8 cellular contexts compared by ENCODE assay signal in the genomic region with DNA sequence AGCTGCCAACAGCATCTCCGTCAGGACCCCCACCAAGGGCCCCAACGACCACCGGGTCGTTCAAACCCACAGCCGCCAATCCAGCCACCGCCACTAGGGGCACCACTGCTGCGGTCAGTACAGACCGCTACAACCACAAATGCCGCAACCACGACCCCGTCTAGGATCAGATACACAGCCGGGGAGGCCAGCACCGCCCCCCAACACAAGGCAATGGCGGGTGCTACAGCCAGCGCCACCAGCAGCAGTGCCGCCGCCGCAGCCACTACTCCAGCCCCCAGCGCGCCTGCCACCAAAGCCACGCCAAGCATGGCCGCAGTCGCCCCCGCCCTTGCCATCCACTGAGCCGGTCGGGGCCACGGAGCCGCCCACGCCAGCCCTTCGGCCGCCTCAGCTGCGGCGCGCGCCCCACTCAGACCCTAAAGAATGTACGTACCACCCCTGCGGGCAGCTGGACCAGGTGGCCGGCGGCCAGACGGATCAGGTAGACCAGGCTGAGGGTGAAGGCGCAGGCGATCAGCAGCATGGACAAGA. TPM values are rescaled to one million over a fixed set of nuclear protein-coding genes. Genes with fewer than 3 reads are reported as not detected.
A peak's percentile ranks its signal among the peaks of the same experiment; 100 is the strongest.
DNase-seq lines count a peak whose midpoint lies in the region; ATAC-seq and TF ChIP-seq lines count a peak whose summit lies in the region.

No MANE protein-coding gene starts in this region.

- H3K4me2 ChIP-seq in GM23338 (peak overlapping the region; percentile 93), Karpas-422 (ENCODE audit: low read depth, low read length, poor library complexity, severe bottlenecking) (peak overlapping the region; percentile 95)

- H3K27me3 ChIP-seq in GM23338 (ENCODE audit: insufficient read depth) (no peaks in the 10 kb centered on the region), Karpas-422 (ENCODE audit: low read length) (no peaks in the 10 kb centered on the region), left ventricle myocardium inferior (ENCODE audit: low read depth) (no peaks in the 10 kb centered on the region)

- TF ChIP-seq CTCF in GM23338 (conservative IDR thresholded peaks at IDR 0.05; ENCODE audit: low read depth in 2 of 2) (peak; percentile 83 to 85), left ventricle myocardium inferior (IDR thresholded peaks at IDR 0.05; ENCODE audit: borderline replicate concordance) (peak; percentile 85), progenitor cell of endocrine pancreas (IDR thresholded peaks at IDR 0.05; ENCODE audit: unreplicated experiment) (peak; percentile 96)

- H3K9me3 Mint-ChIP-seq in GM23338 (peaks cover 1% of the 10 kb centered on the region; the same call in 1 of the 3 replicates), progenitor cell of endocrine pancreas (ENCODE audit: low read depth) (no peaks in the 10 kb centered on the region)

- DNase-seq in EL (peak; percentile 68), GM23338 (ENCODE audit: low spot score) (peak; percentile 90), Karpas-422 (peak; percentile 84), left ventricle myocardium inferior (peak; percentile 70), progenitor cell of endocrine pancreas (ENCODE audit: low spot score, unreplicated experiment) (peak; percentile 86), ureter (ENCODE audit: low spot score) (peak; percentile 74)

- H2AFZ ChIP-seq in GM23338 (peak overlapping the region; percentile 79; the same call in 1 of the 2 replicates), Karpas-422 (ENCODE audit: low read length) (peak overlapping the region; percentile 78; the same call in 1 of the 2 replicates)

- H3K36me3 ChIP-seq in GM23338 (ENCODE audit: insufficient read depth) = peaks cover 24% of the 10 kb centered on the region
- H3K36me3 ChIP-seq in Karpas-422 (ENCODE audit: insufficient read depth, low read length) = peaks cover 26% of the 10 kb centered on the region
- H3K36me3 ChIP-seq in left ventricle myocardium inferior = peaks cover 10% of the 10 kb centered on the region

- H3K9ac ChIP-seq in Karpas-422 (ENCODE audit: low read length) = peak overlapping the region; percentile 96

- H3K4me3 Mint-ChIP-seq in GM23338 (peak overlapping the region; percentile 89), progenitor cell of endocrine pancreas (ENCODE audit: low read depth) (peak overlapping the region; percentile 92)

- H4K20me1 ChIP-seq in GM23338 (replicated peaks; ENCODE audit: insufficient read depth) (peaks cover 34% of the 10 kb centered on the region), Karpas-422 (ENCODE audit: insufficient read depth, low read depth, low read length) (peaks cover 25% of the 10 kb centered on the region)

- peaks cover 8% of the 10 kb centered on the region for H3K27me3 Mint-ChIP-seq in GM23338 (ENCODE audit: insufficient read depth, low read depth, poor library complexity)
- no peaks in the 10 kb centered on the region for H3K27me3 Mint-ChIP-seq in progenitor cell of endocrine pancreas

- intact Hi-C loops in left ventricle myocardium inferior (cut with micrococcal nuclease) = no loop called here

- H3K4me1 ChIP-seq in GM23338 (ENCODE audit: insufficient read depth) = peaks cover 24% of the 10 kb centered on the region
- H3K4me1 ChIP-seq in Karpas-422 (ENCODE audit: low read length) = peaks cover 43% of the 10 kb centered on the region
- peaks cover 30% of the 10 kb centered on the region for H3K4me1 ChIP-seq in left ventricle myocardium inferior

- H3K27ac Mint-ChIP-seq in GM23338 (peak overlapping the region; percentile 100), progenitor cell of endocrine pancreas (peak overlapping the region; percentile 100)

- H3K36me3 Mint-ChIP-seq in GM23338 (ENCODE audit: low read depth) (peaks cover 23% of the 10 kb centered on the region), progenitor cell of endocrine pancreas (ENCODE audit: insufficient read depth) (peaks cover 5% of the 10 kb centered on the region)

- H3K9me2 ChIP-seq in GM23338 (ENCODE audit: insufficient read depth) = no peaks in the 10 kb centered on the region
- no peaks in the 10 kb centered on the region for H3K9me2 ChIP-seq in Karpas-422 (replicated peaks; ENCODE audit: insufficient read depth, low read length)

- H3K27ac ChIP-seq in GM23338 (ENCODE audit: low read depth) (peak overlapping the region; percentile 91), Karpas-422 (ENCODE audit: low read length) (peak overlapping the region; percentile 88), adipose tissue (ENCODE audit: low read depth, low read length) (peak overlapping the region; percentile 23), left ventricle myocardium inferior (replicated peaks) (peak overlapping the region; percentile 95)

- peak overlapping the region; percentile 95 for H3K4me3 ChIP-seq in GM23338
- peak overlapping the region; percentile 99 for H3K4me3 ChIP-seq in Karpas-422 (ENCODE audit: low read length)
- H3K4me3 ChIP-seq in left ventricle myocardium inferior = peak overlapping the region; percentile 97

- peaks cover 48% of the 10 kb centered on the region for H3K79me2 ChIP-seq in GM23338 (replicated peaks; ENCODE audit: insufficient read depth)
- H3K79me2 ChIP-seq in Karpas-422 (ENCODE audit: low read length) = peaks cover 54% of the 10 kb centered on the region

- H3K4me1 Mint-ChIP-seq in GM23338 (peaks cover 14% of the 10 kb centered on the region; the same call in 2 of the 3 replicates), progenitor cell of endocrine pancreas (ENCODE audit: low read depth) (peaks cover 25% of the 10 kb centered on the region)

- no peaks in the 10 kb centered on the region for H3F3A ChIP-seq in GM23338 (replicated peaks; ENCODE audit: low read depth)

- no peaks in the 10 kb centered on the region for H3K9me3 ChIP-seq in Karpas-422 (ENCODE audit: low read length)
- no peaks in the 10 kb centered on the region for H3K9me3 ChIP-seq in left ventricle myocardium inferior (replicated peaks)

- ATAC-seq in GM23338 = peak; percentile 70
- ATAC-seq in SK-N-SH treated with all-trans-retinoic acid at 6 μM for 48 hours = peak; percentile 63

- 0 to 2% (median 0%) methylated on average over 39 to 42 of the region's 42 CpGs for WGBS in adipose tissue, 3 donors

TF ChIP-seq in GM23338, 12 proteins besides CTCF, POLR2A, EP300 and RAD21:
- no peak for TF ChIP-seq NANOG (IDR thresholded peaks at IDR 0.05; ENCODE audit: borderline replicate concordance)
- TF ChIP-seq CREB1 (CRISPR knock-in tag; IDR thresholded peaks at IDR 0.05; ENCODE audit: low read depth) = 0 out of 2 replicates have a peak, but pooled peaks have one; percentile 36
TF ChIP-seq in GM23338: peak in this region for 1.

TF ChIP-seq in SK-N-SH treated with all-trans-retinoic acid at 6 μM for 48 hours, 23 proteins besides CTCF, POLR2A, EP300 and RAD21 (continues in another document):
- TF ChIP-seq ARNTL (CRISPR knock-in tag; IDR thresholded peaks at IDR 0.05; ENCODE audit: borderline replicate concordance, low read depth) = no peak
- TF ChIP-seq, protein P1, sequence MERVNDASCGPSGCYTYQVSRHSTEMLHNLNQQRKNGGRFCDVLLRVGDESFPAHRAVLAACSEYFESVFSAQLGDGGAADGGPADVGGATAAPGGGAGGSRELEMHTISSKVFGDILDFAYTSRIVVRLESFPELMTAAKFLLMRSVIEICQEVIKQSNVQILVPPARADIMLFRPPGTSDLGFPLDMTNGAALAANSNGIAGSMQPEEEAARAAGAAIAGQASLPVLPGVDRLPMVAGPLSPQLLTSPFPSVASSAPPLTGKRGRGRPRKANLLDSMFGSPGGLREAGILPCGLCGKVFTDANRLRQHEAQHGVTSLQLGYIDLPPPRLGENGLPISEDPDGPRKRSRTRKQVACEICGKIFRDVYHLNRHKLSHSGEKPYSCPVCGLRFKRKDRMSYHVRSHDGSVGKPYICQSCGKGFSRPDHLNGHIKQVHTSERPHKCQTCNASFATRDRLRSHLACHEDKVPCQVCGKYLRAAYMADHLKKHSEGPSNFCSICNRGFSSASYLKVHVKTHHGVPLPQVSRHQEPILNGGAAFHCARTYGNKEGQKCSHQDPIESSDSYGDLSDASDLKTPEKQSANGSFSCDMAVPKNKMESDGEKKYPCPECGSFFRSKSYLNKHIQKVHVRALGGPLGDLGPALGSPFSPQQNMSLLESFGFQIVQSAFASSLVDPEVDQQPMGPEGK (CRISPR knock-in tag; IDR thresholded peaks at IDR 0.05; ENCODE audit: borderline replicate concordance) = 0 out of 2 replicates have a peak, but pooled peaks have one; percentile 74
- no peak for TF ChIP-seq OSR1 (CRISPR knock-in tag; IDR thresholded peaks at IDR 0.05)
- TF ChIP-seq RARB (CRISPR knock-in tag; IDR thresholded peaks at IDR 0.05) = no peak
- no peak for TF ChIP-seq ISL1 (CRISPR knock-in tag; IDR thresholded peaks at IDR 0.05)
- no peak for TF ChIP-seq CREB5 (CRISPR knock-in tag; IDR thresholded peaks at IDR 0.05; ENCODE audit: low read depth)
- no peak for TF ChIP-seq PPARA (CRISPR knock-in tag; IDR thresholded peaks at IDR 0.05; ENCODE audit: borderline replicate concordance)

RNA-seq across cellular contexts. Expression of gene CYP51A1, which starts 0.5 kb away (rescaled TPM):
- 163 and 166 TPM in 2 replicates for total RNA-seq in GM23338 (2014; rRNA removed; shearing (Covaris generic))
- polyA plus RNA-seq in GM23338 (2016; fragmentation: Nextera tagmentation; extraction: Ambion mirVana) = 62.0 and 65.6 TPM in 2 replicates
- total RNA-seq in Karpas-422 (2014; rRNA removed; shearing (Covaris generic); ENCODE audit: low replicate concordance) = 133 and 201 TPM in 2 replicates
- polyA plus RNA-seq in adipose tissue = 10 to 100 TPM; 10.8 to 26.7 (median 19.7) TPM
- total RNA-seq in left ventricle myocardium inferior = 15.8 TPM
- total RNA-seq in progenitor cell of endocrine pancreas = 79.8 and 89.8 TPM in 2 replicates
- total RNA-seq in ureter = 96.3 TPM

RNA-seq across cellular contexts. Expression of gene LRRD1, which starts 45.1 kb away (rescaled TPM):
- 0.08 TPM in 1 of 2 replicates, not detected in the other for total RNA-seq in GM23338 (2014; rRNA removed; shearing (Covaris generic))
- polyA plus RNA-seq in GM23338 (2016; fragmentation: Nextera tagmentation; extraction: Ambion mirVana) (0.11 TPM in 1 of 2 replicates, not detected in the other), adipose tissue (not detected)
- not detected in 2 replicates for total RNA-seq in Karpas-422 (2014; rRNA removed; shearing (Covaris generic); ENCODE audit: low replicate concordance)
- total RNA-seq in left ventricle myocardium inferior (not detected), progenitor cell of endocrine pancreas (0.31 and 0.34 TPM in 2 replicates), ureter (not detected)

Comparison
In these comparisons a context has a peak if more than half of its experiments do, and no peak if none do; other contexts are left out.
1. Peak in every context shown above with its lines: DNase-seq, ATAC-seq, H3K4me3 ChIP-seq and H3K27ac ChIP-seq.
2. H3K27ac ChIP-seq: peak in every context shown above with its lines; median percentile 95 in left ventricle myocardium inferior; 91 in GM23338; 88 in Karpas-422; 23 in adipose tissue.